ENCODE assay signal across 3 cellular contexts in the genomic region with DNA sequence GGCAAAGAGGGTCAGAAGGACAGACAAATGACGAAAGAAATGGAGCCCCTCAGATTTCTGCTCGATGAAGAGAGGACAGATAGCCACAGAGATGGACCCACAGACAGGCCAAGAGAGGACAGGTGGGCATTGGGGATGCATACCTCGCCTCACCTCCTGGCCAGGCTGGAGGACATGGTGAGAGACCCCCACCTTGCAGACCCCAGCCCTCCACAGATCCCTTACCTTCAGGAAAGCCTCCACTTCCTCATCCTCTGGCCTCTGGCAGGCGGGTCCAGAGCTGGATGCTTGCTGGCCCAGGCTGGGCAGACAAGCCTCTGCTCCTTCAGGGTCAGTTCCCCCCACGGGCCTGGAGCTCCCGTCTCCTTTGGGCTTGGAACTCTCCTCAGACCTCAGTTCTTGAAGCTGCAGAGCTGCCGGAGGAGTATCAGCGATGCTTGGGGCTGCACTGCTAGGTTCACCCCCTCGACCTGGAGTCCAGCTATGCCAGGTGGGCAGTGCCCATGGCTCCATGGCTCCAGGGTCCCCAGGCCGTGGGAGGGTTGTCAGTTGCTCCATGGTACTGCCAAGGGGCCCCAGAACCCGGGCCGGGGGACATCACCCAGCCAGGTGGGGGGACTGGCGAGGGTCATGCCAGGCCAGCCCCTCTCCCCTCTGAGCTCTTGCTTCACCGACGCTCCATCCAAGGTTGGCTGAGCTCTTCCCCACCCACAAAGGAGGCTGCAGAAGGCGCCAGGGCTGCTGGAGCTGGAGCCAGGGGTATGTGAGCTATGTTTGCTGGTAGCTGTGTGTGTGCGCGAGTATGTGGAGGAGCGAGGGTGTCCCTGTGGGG.
TF ChIP-seq lines count a peak whose summit lies in the region.

No MANE protein-coding gene starts in this region.

TF ChIP-seq in SK-N-SH, 30 proteins besides CTCF, POLR2A, EP300 and RAD21:
- TF ChIP-seq FOXJ3 (CRISPR knock-in tag; IDR thresholded peaks at IDR 0.05) = no peak
- TF ChIP-seq POLR2AphosphoS5 (IDR thresholded peaks at IDR 0.05; ENCODE audit: low read depth, low read length) = no peak
- no peak for TF ChIP-seq USF1 (IDR thresholded peaks at IDR 0.05; ENCODE audit: borderline replicate concordance, low read depth)
- no peak for TF ChIP-seq EZH2phosphoT487 (IDR thresholded peaks at IDR 0.05; ENCODE audit: borderline replicate concordance, low read depth)
- no peak for TF ChIP-seq REST (IDR thresholded peaks at IDR 0.05; ENCODE audit: low read depth, low read length)
- TF ChIP-seq SMC3 (IDR thresholded peaks at IDR 0.05; ENCODE audit: low read depth, low read length) = no peak

TF ChIP-seq in SK-N-SH treated with all-trans-retinoic acid at 6 μM for 48 hours, 23 proteins besides CTCF, POLR2A, EP300 and RAD21 (continues in another document):
- no peak for TF ChIP-seq ZC3H10 (CRISPR knock-in tag; IDR thresholded peaks at IDR 0.05)
- TF ChIP-seq CSDC2 (CRISPR knock-in tag; IDR thresholded peaks at IDR 0.05) = no peak
- TF ChIP-seq, protein P1, sequence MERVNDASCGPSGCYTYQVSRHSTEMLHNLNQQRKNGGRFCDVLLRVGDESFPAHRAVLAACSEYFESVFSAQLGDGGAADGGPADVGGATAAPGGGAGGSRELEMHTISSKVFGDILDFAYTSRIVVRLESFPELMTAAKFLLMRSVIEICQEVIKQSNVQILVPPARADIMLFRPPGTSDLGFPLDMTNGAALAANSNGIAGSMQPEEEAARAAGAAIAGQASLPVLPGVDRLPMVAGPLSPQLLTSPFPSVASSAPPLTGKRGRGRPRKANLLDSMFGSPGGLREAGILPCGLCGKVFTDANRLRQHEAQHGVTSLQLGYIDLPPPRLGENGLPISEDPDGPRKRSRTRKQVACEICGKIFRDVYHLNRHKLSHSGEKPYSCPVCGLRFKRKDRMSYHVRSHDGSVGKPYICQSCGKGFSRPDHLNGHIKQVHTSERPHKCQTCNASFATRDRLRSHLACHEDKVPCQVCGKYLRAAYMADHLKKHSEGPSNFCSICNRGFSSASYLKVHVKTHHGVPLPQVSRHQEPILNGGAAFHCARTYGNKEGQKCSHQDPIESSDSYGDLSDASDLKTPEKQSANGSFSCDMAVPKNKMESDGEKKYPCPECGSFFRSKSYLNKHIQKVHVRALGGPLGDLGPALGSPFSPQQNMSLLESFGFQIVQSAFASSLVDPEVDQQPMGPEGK (CRISPR knock-in tag; IDR thresholded peaks at IDR 0.05; ENCODE audit: borderline replicate concordance) = no peak
- no peak for TF ChIP-seq CSRNP3 (CRISPR knock-in tag; IDR thresholded peaks at IDR 0.05)
- no peak for TF ChIP-seq ZNF8 (CRISPR knock-in tag; IDR thresholded peaks at IDR 0.05)
- no peak for TF ChIP-seq ZNF70 (CRISPR knock-in tag; IDR thresholded peaks at IDR 0.05)
- no peak for TF ChIP-seq ARNTL (CRISPR knock-in tag; IDR thresholded peaks at IDR 0.05; ENCODE audit: borderline replicate concordance, low read depth)
- no peak for TF ChIP-seq ISL1 (CRISPR knock-in tag; IDR thresholded peaks at IDR 0.05)
- TF ChIP-seq, protein P2, sequence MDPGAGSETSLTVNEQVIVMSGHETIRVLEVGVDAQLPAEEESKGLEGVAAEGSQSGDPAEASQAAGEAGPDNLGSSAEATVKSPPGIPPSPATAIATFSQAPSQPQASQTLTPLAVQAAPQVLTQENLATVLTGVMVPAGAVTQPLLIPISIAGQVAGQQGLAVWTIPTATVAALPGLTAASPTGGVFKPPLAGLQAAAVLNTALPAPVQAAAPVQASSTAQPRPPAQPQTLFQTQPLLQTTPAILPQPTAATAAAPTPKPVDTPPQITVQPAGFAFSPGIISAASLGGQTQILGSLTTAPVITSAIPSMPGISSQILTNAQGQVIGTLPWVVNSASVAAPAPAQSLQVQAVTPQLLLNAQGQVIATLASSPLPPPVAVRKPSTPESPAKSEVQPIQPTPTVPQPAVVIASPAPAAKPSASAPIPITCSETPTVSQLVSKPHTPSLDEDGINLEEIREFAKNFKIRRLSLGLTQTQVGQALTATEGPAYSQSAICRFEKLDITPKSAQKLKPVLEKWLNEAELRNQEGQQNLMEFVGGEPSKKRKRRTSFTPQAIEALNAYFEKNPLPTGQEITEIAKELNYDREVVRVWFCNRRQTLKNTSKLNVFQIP (CRISPR knock-in tag; IDR thresholded peaks at IDR 0.05; ENCODE audit: borderline replicate concordance, low read depth) = no peak
- no peak for TF ChIP-seq ESRRG (CRISPR knock-in tag; IDR thresholded peaks at IDR 0.05)
- no peak for TF ChIP-seq OSR1 (CRISPR knock-in tag; IDR thresholded peaks at IDR 0.05)
- no peak for TF ChIP-seq ZFP3 (CRISPR knock-in tag; IDR thresholded peaks at IDR 0.05)
- TF ChIP-seq RARB (CRISPR knock-in tag; IDR thresholded peaks at IDR 0.05) = no peak
- TF ChIP-seq PPARA (CRISPR knock-in tag; IDR thresholded peaks at IDR 0.05; ENCODE audit: borderline replicate concordance) = no peak
- TF ChIP-seq ZNF565 (CRISPR knock-in tag; conservative IDR thresholded peaks at IDR 0.05; ENCODE audit: low read depth) = no peak
- TF ChIP-seq, protein P3, sequence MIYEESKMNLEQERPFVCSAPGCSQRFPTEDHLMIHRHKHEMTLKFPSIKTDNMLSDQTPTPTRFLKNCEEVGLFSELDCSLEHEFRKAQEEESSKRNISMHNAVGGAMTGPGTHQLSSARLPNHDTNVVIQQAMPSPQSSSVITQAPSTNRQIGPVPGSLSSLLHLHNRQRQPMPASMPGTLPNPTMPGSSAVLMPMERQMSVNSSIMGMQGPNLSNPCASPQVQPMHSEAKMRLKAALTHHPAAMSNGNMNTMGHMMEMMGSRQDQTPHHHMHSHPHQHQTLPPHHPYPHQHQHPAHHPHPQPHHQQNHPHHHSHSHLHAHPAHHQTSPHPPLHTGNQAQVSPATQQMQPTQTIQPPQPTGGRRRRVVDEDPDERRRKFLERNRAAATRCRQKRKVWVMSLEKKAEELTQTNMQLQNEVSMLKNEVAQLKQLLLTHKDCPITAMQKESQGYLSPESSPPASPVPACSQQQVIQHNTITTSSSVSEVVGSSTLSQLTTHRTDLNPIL (CRISPR knock-in tag; IDR thresholded peaks at IDR 0.05; ENCODE audit: low read depth) = no peak

TF ChIP-seq in GM12878, 131 proteins besides CTCF, POLR2A, EP300 and RAD21 (continues in another document):
- TF ChIP-seq NBN (IDR thresholded peaks at IDR 0.05) (no peak), RUNX3 (IDR thresholded peaks at IDR 0.05; ENCODE audit: low read length) (no peak), BHLHE40 (IDR thresholded peaks at IDR 0.05; ENCODE audit: borderline replicate concordance in 1 of 2, low read depth in 2 of 2, low read length in 1 of 2) (no peak), BRCA1 (IDR thresholded peaks at IDR 0.05; ENCODE audit: low read depth, low read length) (no peak), SUPT20H (IDR thresholded peaks at IDR 0.05; ENCODE audit: borderline replicate concordance, control insufficient read depth, low read depth, low read length) (no peak), CBFB (IDR thresholded peaks at IDR 0.05; ENCODE audit: low read depth) (no peak; the same call in 1 of the 2 replicates), STAT1 (conservative IDR thresholded peaks at IDR 0.05) (no peak), CEBPB (IDR thresholded peaks at IDR 0.05; ENCODE audit: borderline replicate concordance in 1 of 2, low read depth in 2 of 2, low read length in 2 of 2) (no peak), FOS (IDR thresholded peaks at IDR 0.05; ENCODE audit: borderline replicate concordance, extremely low read depth, insufficient read length) (no peak), IRF3 (IDR thresholded peaks at IDR 0.05) (no peak), PAX5 (IDR thresholded peaks at IDR 0.05; ENCODE audit: borderline replicate concordance, low read depth, low read length) (0 out of 2 replicates have a peak, but pooled peaks have one; percentile 57), CREB1 (IDR thresholded peaks at IDR 0.05; ENCODE audit: low read depth) (no peak), NFIC (IDR thresholded peaks at IDR 0.05; ENCODE audit: low read depth, low read length) (no peak), MTA2 (IDR thresholded peaks at IDR 0.05; ENCODE audit: low read depth) (no peak), RB1 (IDR thresholded peaks at IDR 0.05; ENCODE audit: borderline replicate concordance) (no peak), ZNF24 (IDR thresholded peaks at IDR 0.05) (no peak), SMARCA5 (IDR thresholded peaks at IDR 0.05) (no peak), ZNF217 (IDR thresholded peaks at IDR 0.05) (no peak), HCFC1 (IDR thresholded peaks at IDR 0.05; ENCODE audit: low read length) (no peak)
- TF ChIP-seq, protein P4, sequence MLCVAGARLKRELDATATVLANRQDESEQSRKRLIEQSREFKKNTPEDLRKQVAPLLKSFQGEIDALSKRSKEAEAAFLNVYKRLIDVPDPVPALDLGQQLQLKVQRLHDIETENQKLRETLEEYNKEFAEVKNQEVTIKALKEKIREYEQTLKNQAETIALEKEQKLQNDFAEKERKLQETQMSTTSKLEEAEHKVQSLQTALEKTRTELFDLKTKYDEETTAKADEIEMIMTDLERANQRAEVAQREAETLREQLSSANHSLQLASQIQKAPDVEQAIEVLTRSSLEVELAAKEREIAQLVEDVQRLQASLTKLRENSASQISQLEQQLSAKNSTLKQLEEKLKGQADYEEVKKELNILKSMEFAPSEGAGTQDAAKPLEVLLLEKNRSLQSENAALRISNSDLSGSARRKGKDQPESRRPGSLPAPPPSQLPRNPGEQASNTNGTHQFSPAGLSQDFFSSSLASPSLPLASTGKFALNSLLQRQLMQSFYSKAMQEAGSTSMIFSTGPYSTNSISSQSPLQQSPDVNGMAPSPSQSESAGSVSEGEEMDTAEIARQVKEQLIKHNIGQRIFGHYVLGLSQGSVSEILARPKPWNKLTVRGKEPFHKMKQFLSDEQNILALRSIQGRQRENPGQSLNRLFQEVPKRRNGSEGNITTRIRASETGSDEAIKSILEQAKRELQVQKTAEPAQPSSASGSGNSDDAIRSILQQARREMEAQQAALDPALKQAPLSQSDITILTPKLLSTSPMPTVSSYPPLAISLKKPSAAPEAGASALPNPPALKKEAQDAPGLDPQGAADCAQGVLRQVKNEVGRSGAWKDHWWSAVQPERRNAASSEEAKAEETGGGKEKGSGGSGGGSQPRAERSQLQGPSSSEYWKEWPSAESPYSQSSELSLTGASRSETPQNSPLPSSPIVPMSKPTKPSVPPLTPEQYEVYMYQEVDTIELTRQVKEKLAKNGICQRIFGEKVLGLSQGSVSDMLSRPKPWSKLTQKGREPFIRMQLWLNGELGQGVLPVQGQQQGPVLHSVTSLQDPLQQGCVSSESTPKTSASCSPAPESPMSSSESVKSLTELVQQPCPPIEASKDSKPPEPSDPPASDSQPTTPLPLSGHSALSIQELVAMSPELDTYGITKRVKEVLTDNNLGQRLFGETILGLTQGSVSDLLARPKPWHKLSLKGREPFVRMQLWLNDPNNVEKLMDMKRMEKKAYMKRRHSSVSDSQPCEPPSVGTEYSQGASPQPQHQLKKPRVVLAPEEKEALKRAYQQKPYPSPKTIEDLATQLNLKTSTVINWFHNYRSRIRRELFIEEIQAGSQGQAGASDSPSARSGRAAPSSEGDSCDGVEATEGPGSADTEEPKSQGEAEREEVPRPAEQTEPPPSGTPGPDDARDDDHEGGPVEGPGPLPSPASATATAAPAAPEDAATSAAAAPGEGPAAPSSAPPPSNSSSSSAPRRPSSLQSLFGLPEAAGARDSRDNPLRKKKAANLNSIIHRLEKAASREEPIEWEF (IDR thresholded peaks at IDR 0.05; ENCODE audit: insufficient replicate concordance, low read depth, low read length) = no peak
- TF ChIP-seq, protein P5, sequence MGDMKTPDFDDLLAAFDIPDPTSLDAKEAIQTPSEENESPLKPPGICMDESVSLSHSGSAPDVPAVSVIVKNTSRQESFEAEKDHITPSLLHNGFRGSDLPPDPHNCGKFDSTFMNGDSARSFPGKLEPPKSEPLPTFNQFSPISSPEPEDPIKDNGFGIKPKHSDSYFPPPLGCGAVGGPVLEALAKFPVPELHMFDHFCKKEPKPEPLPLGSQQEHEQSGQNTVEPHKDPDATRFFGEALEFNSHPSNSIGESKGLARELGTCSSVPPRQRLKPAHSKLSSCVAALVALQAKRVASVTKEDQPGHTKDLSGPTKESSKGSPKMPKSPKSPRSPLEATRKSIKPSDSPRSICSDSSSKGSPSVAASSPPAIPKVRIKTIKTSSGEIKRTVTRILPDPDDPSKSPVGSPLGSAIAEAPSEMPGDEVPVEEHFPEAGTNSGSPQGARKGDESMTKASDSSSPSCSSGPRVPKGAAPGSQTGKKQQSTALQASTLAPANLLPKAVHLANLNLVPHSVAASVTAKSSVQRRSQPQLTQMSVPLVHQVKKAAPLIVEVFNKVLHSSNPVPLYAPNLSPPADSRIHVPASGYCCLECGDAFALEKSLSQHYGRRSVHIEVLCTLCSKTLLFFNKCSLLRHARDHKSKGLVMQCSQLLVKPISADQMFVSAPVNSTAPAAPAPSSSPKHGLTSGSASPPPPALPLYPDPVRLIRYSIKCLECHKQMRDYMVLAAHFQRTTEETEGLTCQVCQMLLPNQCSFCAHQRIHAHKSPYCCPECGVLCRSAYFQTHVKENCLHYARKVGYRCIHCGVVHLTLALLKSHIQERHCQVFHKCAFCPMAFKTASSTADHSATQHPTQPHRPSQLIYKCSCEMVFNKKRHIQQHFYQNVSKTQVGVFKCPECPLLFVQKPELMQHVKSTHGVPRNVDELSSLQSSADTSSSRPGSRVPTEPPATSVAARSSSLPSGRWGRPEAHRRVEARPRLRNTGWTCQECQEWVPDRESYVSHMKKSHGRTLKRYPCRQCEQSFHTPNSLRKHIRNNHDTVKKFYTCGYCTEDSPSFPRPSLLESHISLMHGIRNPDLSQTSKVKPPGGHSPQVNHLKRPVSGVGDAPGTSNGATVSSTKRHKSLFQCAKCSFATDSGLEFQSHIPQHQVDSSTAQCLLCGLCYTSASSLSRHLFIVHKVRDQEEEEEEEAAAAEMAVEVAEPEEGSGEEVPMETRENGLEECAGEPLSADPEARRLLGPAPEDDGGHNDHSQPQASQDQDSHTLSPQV (IDR thresholded peaks at IDR 0.05) = no peak
